Comparison of ENCODE assay signal across 8 cellular contexts in genomic region chr4:99949034-99949998, GRCh38. TPM values are rescaled to one million over a fixed set of nuclear protein-coding genes. Genes with fewer than 3 reads are reported as not detected.
DNase-seq lines count a peak whose midpoint lies in the region; ATAC-seq lines count a peak whose summit lies in the region.

No MANE protein-coding gene starts in this region.

- H3K27me3 ChIP-seq in HUES48 (ENCODE audit: control insufficient read depth, insufficient read depth, low read length) = no peaks in the 10 kb centered on the region; the same call in 1 of the 2 replicates

- DNase-seq in Caki2 (ENCODE audit: low read depth) (peak; percentile 93), NOMO-1 treated with dmso at 0.1 percent for 144 hours (lab: John Stamatoyannopoulos, UW; ENCODE audit: unreplicated experiment) (peak; percentile 92), epidermal melanocyte (ENCODE audit: insufficient read length, low spot score) (peak; percentile 77), midbrain (lab: John Stamatoyannopoulos, UW) (peak; percentile 89)
- peak; percentile 83 for DNase-seq in activated CD8-positive, alpha-beta memory T cell treated with anti-CD3 and anti-CD28 coated beads, Interleukin-2, amount 50 U/mL, for 24 hours (ENCODE audit: extremely low read depth)
- peak; percentile 67 to 85 for DNase-seq in stimulated activated CD8-positive, alpha-beta memory T cell treated with anti-CD3 and anti-CD28 coated beads, Interleukin-15, amount 100 ng/mL, for 4 hours (ENCODE audit: low read depth in 2 of 2)

- in situ Hi-C loops in Caki2 (cut with HindIII; ENCODE audit: low pct_unique_long_range_greater_than_20kb, low sequenced_read_pairs) = no loop called here

- peak overlapping the region; percentile 99 for H3K4me3 ChIP-seq in HUES48 (ENCODE audit: low read depth, low read length)

- ATAC-seq in GM21390 (IDR thresholded peaks at IDR 0.05; ENCODE audit: unreplicated experiment) = peak; percentile 24

- H3K27ac ChIP-seq in HUES48 (ENCODE audit: low read depth, low read length) = peak overlapping the region; percentile 97

- H3K4me1 ChIP-seq in HUES48 (ENCODE audit: control insufficient read depth, insufficient read depth, low read length) = peaks cover 32% of the 10 kb centered on the region; the same call in 1 of the 2 replicates

- H3K9me3 ChIP-seq in HUES48 (ENCODE audit: control insufficient read depth, insufficient read depth, low read length) = no peaks in the 10 kb centered on the region

- peaks cover 18% of the 10 kb centered on the region for H3K36me3 ChIP-seq in HUES48 (ENCODE audit: control insufficient read depth, insufficient read depth, low read length)

- peak overlapping the region; percentile 96 for H3K9ac ChIP-seq in HUES48 (ENCODE audit: low read depth, low read length)

RNA-seq across cellular contexts. Expression of gene H2AZ1, which starts 0.8 kb away (rescaled TPM):
- total RNA-seq in Caki2 (2014; rRNA removed; shearing (Covaris generic); ENCODE audit: low replicate concordance) = 614 and 655 TPM in 2 replicates

RNA-seq across cellular contexts. Expression of gene DNAJB14, which starts 2.9 kb away (rescaled TPM):
- 4.6 and 76.4 TPM in 2 replicates for total RNA-seq in Caki2 (2014; rRNA removed; shearing (Covaris generic); ENCODE audit: low replicate concordance)

RNA-seq across cellular contexts. Expression of gene LAMTOR3, which starts 55.1 kb away (rescaled TPM):
- total RNA-seq in Caki2 (2014; rRNA removed; shearing (Covaris generic); ENCODE audit: low replicate concordance) = 25.2 and 37.4 TPM in 2 replicates

Comparison
In these comparisons a context has a peak if more than half of its experiments do, and no peak if none do; other contexts are left out.
1. Peak in every context shown above with its lines: DNase-seq, ATAC-seq, H3K4me3 ChIP-seq and H3K27ac ChIP-seq.